ENCODE assay signal across 1 cellular context in the genomic region with DNA sequence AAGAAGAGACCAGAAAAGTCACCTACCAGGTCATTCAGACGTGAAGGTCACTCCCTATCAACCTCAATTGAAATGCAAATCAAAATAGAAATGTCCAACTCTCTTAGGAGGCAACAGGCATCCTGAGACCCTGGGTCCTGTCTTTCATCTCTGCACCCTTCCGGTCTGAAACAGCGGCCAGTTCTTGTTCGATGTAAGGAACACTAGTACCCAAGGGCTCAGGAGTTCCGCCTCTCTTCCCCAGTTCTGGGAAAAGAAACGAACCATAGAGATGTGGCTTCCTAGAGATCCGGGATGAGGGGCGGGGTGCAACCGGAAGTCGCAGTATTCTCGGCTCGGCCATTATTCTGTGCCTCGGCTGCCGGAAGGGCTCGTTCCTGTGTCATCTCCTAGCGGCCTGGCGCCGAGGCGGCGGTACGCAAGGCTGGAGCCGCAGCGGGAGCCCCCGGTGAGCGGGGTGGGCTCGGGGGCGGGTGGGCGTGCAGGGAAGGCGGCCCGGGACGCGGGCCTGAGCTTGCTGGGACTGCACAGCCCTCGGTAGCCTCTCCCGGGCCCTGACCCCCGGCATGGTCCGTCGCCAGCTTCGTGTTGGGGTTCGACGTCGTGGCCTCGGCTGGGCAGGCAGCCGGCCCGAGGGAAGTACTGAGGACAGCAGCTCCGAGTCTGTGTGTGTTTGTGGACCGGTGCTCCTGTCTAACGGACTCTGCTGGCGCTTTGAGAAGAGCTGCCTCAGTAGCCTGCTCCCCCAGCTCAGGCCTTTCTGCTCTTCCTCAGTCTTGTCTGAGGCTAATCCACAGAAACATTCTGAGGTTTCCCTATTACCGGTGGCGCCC.
A peak's percentile ranks its signal among the peaks of the same experiment; 100 is the strongest.
TF ChIP-seq lines count a peak whose summit lies in the region.

A gene (plus strand): TSS at position 341 of the 833 bp plus-strand sequence. CDS start 4,119 bp downstream, outside the sequence.

TF ChIP-seq in HCT116, 20 proteins besides CTCF, POLR2A, EP300 and RAD21:
- TF ChIP-seq SRF (IDR thresholded peaks at IDR 0.05; ENCODE audit: low read depth) (no peak), JUND (IDR thresholded peaks at IDR 0.05) (no peak; the same call in 1 of the 2 replicates), ZNF274 (IDR thresholded peaks at IDR 0.05; ENCODE audit: low read depth, low read length) (no peak), FOSL1 (IDR thresholded peaks at IDR 0.05; ENCODE audit: low read depth) (no peak), YY1 (IDR thresholded peaks at IDR 0.05; ENCODE audit: extremely low read depth, insufficient replicate concordance, low read depth, low read length) (peak; percentile 91), TCF7L2 (IDR thresholded peaks at IDR 0.05; ENCODE audit: borderline replicate concordance, extremely low read depth, insufficient read depth, insufficient read length) (peak; percentile 61), SP1 (IDR thresholded peaks at IDR 0.05; ENCODE audit: low read depth) (peak; percentile 49; the same call in 1 of the 2 replicates), ZFX (IDR thresholded peaks at IDR 0.05) (peak; percentile 85), CEBPB (IDR thresholded peaks at IDR 0.05; ENCODE audit: low read depth) (no peak), EZH2phosphoT487 (IDR thresholded peaks at IDR 0.05; ENCODE audit: borderline replicate concordance) (no peak), ELF1 (IDR thresholded peaks at IDR 0.05; ENCODE audit: borderline replicate concordance, low read depth) (peak; percentile 84), EZH2 (IDR thresholded peaks at IDR 0.05) (no peak), POLR2AphosphoS5 (IDR thresholded peaks at IDR 0.05; ENCODE audit: low read depth, low read length) (peak; percentile 92), EGR1 (IDR thresholded peaks at IDR 0.05; ENCODE audit: low read depth) (peak; percentile 39; the same call in 1 of the 2 replicates), SIN3A (IDR thresholded peaks at IDR 0.05; ENCODE audit: low read depth) (peak; percentile 90), CBX3 (IDR thresholded peaks at IDR 0.05; ENCODE audit: low read depth) (peak; percentile 95)
- TF ChIP-seq, protein P1, sequence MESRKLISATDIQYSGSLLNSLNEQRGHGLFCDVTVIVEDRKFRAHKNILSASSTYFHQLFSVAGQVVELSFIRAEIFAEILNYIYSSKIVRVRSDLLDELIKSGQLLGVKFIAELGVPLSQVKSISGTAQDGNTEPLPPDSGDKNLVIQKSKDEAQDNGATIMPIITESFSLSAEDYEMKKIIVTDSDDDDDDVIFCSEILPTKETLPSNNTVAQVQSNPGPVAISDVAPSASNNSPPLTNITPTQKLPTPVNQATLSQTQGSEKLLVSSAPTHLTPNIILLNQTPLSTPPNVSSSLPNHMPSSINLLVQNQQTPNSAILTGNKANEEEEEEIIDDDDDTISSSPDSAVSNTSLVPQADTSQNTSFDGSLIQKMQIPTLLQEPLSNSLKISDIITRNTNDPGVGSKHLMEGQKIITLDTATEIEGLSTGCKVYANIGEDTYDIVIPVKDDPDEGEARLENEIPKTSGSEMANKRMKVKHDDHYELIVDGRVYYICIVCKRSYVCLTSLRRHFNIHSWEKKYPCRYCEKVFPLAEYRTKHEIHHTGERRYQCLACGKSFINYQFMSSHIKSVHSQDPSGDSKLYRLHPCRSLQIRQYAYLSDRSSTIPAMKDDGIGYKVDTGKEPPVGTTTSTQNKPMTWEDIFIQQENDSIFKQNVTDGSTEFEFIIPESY (IDR thresholded peaks at IDR 0.05; ENCODE audit: extremely low read depth, insufficient replicate concordance, low read length): no peak
- TF ChIP-seq, protein P2, sequence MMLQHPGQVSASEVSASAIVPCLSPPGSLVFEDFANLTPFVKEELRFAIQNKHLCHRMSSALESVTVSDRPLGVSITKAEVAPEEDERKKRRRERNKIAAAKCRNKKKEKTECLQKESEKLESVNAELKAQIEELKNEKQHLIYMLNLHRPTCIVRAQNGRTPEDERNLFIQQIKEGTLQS (IDR thresholded peaks at IDR 0.05): no peak
- TF ChIP-seq, protein P3, sequence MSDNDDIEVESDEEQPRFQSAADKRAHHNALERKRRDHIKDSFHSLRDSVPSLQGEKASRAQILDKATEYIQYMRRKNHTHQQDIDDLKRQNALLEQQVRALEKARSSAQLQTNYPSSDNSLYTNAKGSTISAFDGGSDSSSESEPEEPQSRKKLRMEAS (IDR thresholded peaks at IDR 0.05): peak; percentile 83
- TF ChIP-seq, protein P4, sequence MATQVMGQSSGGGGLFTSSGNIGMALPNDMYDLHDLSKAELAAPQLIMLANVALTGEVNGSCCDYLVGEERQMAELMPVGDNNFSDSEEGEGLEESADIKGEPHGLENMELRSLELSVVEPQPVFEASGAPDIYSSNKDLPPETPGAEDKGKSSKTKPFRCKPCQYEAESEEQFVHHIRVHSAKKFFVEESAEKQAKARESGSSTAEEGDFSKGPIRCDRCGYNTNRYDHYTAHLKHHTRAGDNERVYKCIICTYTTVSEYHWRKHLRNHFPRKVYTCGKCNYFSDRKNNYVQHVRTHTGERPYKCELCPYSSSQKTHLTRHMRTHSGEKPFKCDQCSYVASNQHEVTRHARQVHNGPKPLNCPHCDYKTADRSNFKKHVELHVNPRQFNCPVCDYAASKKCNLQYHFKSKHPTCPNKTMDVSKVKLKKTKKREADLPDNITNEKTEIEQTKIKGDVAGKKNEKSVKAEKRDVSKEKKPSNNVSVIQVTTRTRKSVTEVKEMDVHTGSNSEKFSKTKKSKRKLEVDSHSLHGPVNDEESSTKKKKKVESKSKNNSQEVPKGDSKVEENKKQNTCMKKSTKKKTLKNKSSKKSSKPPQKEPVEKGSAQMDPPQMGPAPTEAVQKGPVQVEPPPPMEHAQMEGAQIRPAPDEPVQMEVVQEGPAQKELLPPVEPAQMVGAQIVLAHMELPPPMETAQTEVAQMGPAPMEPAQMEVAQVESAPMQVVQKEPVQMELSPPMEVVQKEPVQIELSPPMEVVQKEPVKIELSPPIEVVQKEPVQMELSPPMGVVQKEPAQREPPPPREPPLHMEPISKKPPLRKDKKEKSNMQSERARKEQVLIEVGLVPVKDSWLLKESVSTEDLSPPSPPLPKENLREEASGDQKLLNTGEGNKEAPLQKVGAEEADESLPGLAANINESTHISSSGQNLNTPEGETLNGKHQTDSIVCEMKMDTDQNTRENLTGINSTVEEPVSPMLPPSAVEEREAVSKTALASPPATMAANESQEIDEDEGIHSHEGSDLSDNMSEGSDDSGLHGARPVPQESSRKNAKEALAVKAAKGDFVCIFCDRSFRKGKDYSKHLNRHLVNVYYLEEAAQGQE (IDR thresholded peaks at IDR 0.05; ENCODE audit: low read depth): no peak
